Comparison of ENCODE assay signal across 16 cellular contexts in genomic region chr7:115007751-115008150, GRCh38.
DNase-seq lines count a peak whose midpoint lies in the region; ATAC-seq and TF ChIP-seq lines count a peak whose summit lies in the region.
"Had no signal": no experiment of that assay in that cellular context is flagged by ENCODE, and none has a peak within 500 bp of the region (broad histone marks: within the 10 kb centered on the region; RNA-seq: fewer than 3 reads in every experiment).

No MANE protein-coding gene starts in this region.

- H3K4me3 Mint-ChIP-seq in activated CD4-positive, alpha-beta T cell treated with anti-CD3 and anti-CD28 coated beads, Interleukin-2, amount 10 ng/mL, durations not matched to agents 24 days and 14 days: peak overlapping the region; percentile 73
- H3K4me3 Mint-ChIP-seq in activated B cell treated with CpG ODN at 0.5 μM for 24 hours: no peak overlapping the region
- H3K4me3 Mint-ChIP-seq in stimulated activated effector memory CD8-positive, alpha-beta T cell treated with anti-CD3 and anti-CD28 coated beads, Interleukin-12 subunit alpha, Interleukin-12 subunit beta, amount 100 ng/mL, for 72 hours: peak overlapping the region; percentile 64
- H3K4me3 Mint-ChIP-seq: H9 had no signal

- no peak for DNase-seq in activated CD4-positive, alpha-beta T cell treated with anti-CD3 and anti-CD28 coated beads, Interleukin-2, amount 10 ng/mL, durations not matched to agents 24 days and 14 days
- no peak for DNase-seq in activated CD4-positive, alpha-beta T cell treated with anti-CD3 and anti-CD28 coated beads, Interleukin-2, amount 50 U/mL, for 48 hours
- DNase-seq in activated B cell treated with CpG ODN at 0.5 μM for 24 hours (no peak), fibroblast of mammary gland (ENCODE audit: low read depth) (peak; percentile 38), NCI-H1105 treated with DMSO at 0.1 percent for 48 hours (lab: John Stamatoyannopoulos, UW) (no peak)
- DNase-seq in stimulated activated effector memory CD8-positive, alpha-beta T cell treated with anti-CD3 and anti-CD28 coated beads, Interleukin-12 subunit alpha, Interleukin-12 subunit beta, amount 100 ng/mL, for 72 hours (ENCODE audit: low spot score in 2 of 2): no peak
- DNase-seq in stimulated activated CD4-positive, alpha-beta T cell treated with anti-CD3 and anti-CD28 coated beads, Interleukin-2, amount 100 ng/mL, for 48 hours: no peak
- DNase-seq: activated CD4-positive, alpha-beta T cell treated with anti-CD3 and anti-CD28 coated beads for 48 hours; activated gamma-delta T cell treated with Interleukin-2 at 50 U/mL for 16 hours; EL; foreskin melanocyte; H9; MV-4-11 had no signal

- intact Hi-C loops in activated CD4-positive, alpha-beta T cell treated with anti-CD3 and anti-CD28 coated beads, Interleukin-2, amount 10 ng/mL, durations not matched to agents 24 days and 14 days (cut with micrococcal nuclease): loop anchor here (1.0 to 2.0 kb wide), 2 partner anchors 76 to 85 kb away; partner anchors contain the start of gene MDFIC
- intact Hi-C loops in activated B cell treated with CpG ODN at 0.5 μM for 24 hours (cut with micrococcal nuclease): loop anchor here (2.0 kb wide), 1 partner anchor 143 kb away; no protein-coding TSS in a partner anchor

- no peak for TF ChIP-seq CTCF in activated B cell treated with CpG ODN at 0.5 μM for 24 hours (IDR thresholded peaks at IDR 0.05)
- no peak for TF ChIP-seq CTCF in fibroblast of mammary gland (conservative IDR thresholded peaks at IDR 0.05; ENCODE audit: control insufficient read depth, insufficient read depth, low read depth, low read length)

- no peak overlapping the region for H3K4me3 ChIP-seq in fibroblast of mammary gland (ENCODE audit: control insufficient read depth, low read depth, low read length)
- H3K4me3 ChIP-seq: cardiac muscle cell, skin epidermis had no signal

- peaks cover 77% of the 10 kb centered on the region for H3K4me1 Mint-ChIP-seq in activated CD4-positive, alpha-beta T cell treated with anti-CD3 and anti-CD28 coated beads, Interleukin-2, amount 10 ng/mL, durations not matched to agents 24 days and 14 days
- peaks cover 24% of the 10 kb centered on the region for H3K4me1 Mint-ChIP-seq in activated B cell treated with CpG ODN at 0.5 μM for 24 hours
- H3K4me1 Mint-ChIP-seq in stimulated activated effector memory CD8-positive, alpha-beta T cell treated with anti-CD3 and anti-CD28 coated beads, Interleukin-12 subunit alpha, Interleukin-12 subunit beta, amount 100 ng/mL, for 72 hours: peaks cover 82% of the 10 kb centered on the region

- H3K9me3 Mint-ChIP-seq in activated CD4-positive, alpha-beta T cell treated with anti-CD3 and anti-CD28 coated beads, Interleukin-2, amount 10 ng/mL, durations not matched to agents 24 days and 14 days: peaks cover 5% of the 10 kb centered on the region
- no peaks in the 10 kb centered on the region for H3K9me3 Mint-ChIP-seq in activated B cell treated with CpG ODN at 0.5 μM for 24 hours
- no peaks in the 10 kb centered on the region for H3K9me3 Mint-ChIP-seq in stimulated activated effector memory CD8-positive, alpha-beta T cell treated with anti-CD3 and anti-CD28 coated beads, Interleukin-12 subunit alpha, Interleukin-12 subunit beta, amount 100 ng/mL, for 72 hours
- H3K9me3 Mint-ChIP-seq: H9 had no signal

- H3K27ac Mint-ChIP-seq in activated CD4-positive, alpha-beta T cell treated with anti-CD3 and anti-CD28 coated beads, Interleukin-2, amount 10 ng/mL, durations not matched to agents 24 days and 14 days: peak overlapping the region; percentile 86
- peak overlapping the region; percentile 16 for H3K27ac Mint-ChIP-seq in activated B cell treated with CpG ODN at 0.5 μM for 24 hours
- H3K27ac Mint-ChIP-seq in stimulated activated effector memory CD8-positive, alpha-beta T cell treated with anti-CD3 and anti-CD28 coated beads, Interleukin-12 subunit alpha, Interleukin-12 subunit beta, amount 100 ng/mL, for 72 hours: peak overlapping the region; percentile 76
- H3K27ac Mint-ChIP-seq: H9 had no signal

- no peak for ATAC-seq in activated B cell treated with CpG ODN at 0.5 μM for 24 hours (ENCODE audit: low read depth)
- ATAC-seq in stimulated activated effector memory CD8-positive, alpha-beta T cell treated with anti-CD3 and anti-CD28 coated beads, Interleukin-12 subunit alpha, Interleukin-12 subunit beta, amount 100 ng/mL, for 72 hours: no peak
- ATAC-seq in GM21423 (IDR thresholded peaks at IDR 0.05; ENCODE audit: unreplicated experiment): no peak

- H3K27me3 Mint-ChIP-seq in activated CD4-positive, alpha-beta T cell treated with anti-CD3 and anti-CD28 coated beads, Interleukin-2, amount 10 ng/mL, durations not matched to agents 24 days and 14 days: no peaks in the 10 kb centered on the region
- no peaks in the 10 kb centered on the region for H3K27me3 Mint-ChIP-seq in activated B cell treated with CpG ODN at 0.5 μM for 24 hours

- peaks cover 61% of the 10 kb centered on the region for H3K36me3 Mint-ChIP-seq in activated CD4-positive, alpha-beta T cell treated with anti-CD3 and anti-CD28 coated beads, Interleukin-2, amount 10 ng/mL, durations not matched to agents 24 days and 14 days (ENCODE audit: low read depth)
- peaks cover 72% of the 10 kb centered on the region for H3K36me3 Mint-ChIP-seq in activated B cell treated with CpG ODN at 0.5 μM for 24 hours (ENCODE audit: low read depth)
- H3K36me3 Mint-ChIP-seq in stimulated activated effector memory CD8-positive, alpha-beta T cell treated with anti-CD3 and anti-CD28 coated beads, Interleukin-12 subunit alpha, Interleukin-12 subunit beta, amount 100 ng/mL, for 72 hours: peaks cover 74% of the 10 kb centered on the region

- CTCF ChIA-PET in activated B cell treated with CpG ODN at 0.5 μM for 24 hours (lab: Charles Lee): interaction anchor here (1.0 to 1.5 kb wide), 2 partner anchors 84 to 142 kb away, joined by 3 to 6 read pairs; no protein-coding TSS in a partner anchor

- POLR2A ChIA-PET in activated B cell treated with CpG ODN at 0.5 μM for 24 hours (lab: Charles Lee): interaction anchor here (0.7 kb wide), 1 partner anchor 13 kb away, joined by 6 read pairs; no protein-coding TSS in a partner anchor

Comparison
In these comparisons a context has a peak if more than half of its experiments do, and no peak if none do; other contexts are left out.
1. H3K27ac Mint-ChIP-seq: peak in every context shown above with its lines; median percentile 86 in activated CD4-positive, alpha-beta T cell treated with anti-CD3 and anti-CD28 coated beads, Interleukin-2, amount 10 ng/mL, durations not matched to agents 24 days and 14 days; 76 in stimulated activated effector memory CD8-positive, alpha-beta T cell treated with anti-CD3 and anti-CD28 coated beads, Interleukin-12 subunit alpha, Interleukin-12 subunit beta, amount 100 ng/mL, for 72 hours; 16 in activated B cell treated with CpG ODN at 0.5 μM for 24 hours.